8 cellular contexts compared by ENCODE assay signal in the genomic region with DNA sequence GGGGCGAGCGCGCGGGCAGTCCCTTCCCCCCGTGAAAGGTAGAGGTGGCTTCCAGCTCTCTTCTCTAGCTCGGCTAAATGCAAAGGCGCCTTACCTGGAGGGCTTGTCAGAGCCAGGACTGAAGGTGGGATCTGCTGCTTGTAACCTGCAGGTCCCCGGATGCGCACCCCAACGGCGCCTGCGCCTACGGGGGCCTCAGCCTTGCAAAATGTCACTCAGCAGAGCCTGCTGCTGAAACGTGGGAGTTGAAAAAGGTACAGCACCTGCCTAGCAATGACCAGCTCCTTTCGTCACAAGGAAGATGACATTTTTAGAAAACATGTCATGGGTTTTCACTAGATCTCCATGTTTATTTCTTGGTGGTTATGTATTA. TPM values are rescaled to one million over a fixed set of nuclear protein-coding genes. Genes with fewer than 3 reads are reported as not detected.
A peak's percentile ranks its signal among the peaks of the same experiment; 100 is the strongest.
DNase-seq lines count a peak whose midpoint lies in the region; ATAC-seq, FAIRE-seq and TF ChIP-seq lines count a peak whose summit lies in the region.

No MANE protein-coding gene starts in this region.

- peak overlapping the region; percentile 97 for H3K4me3 ChIP-seq in SK-N-MC
- H3K4me3 ChIP-seq in hepatocyte, result peak overlapping the region; percentile 23
- H3K4me3 ChIP-seq in skeletal muscle cell (ENCODE audit: low read depth, low read length), result peak overlapping the region; percentile 96

- peak overlapping the region; percentile 72 for H3K4me2 ChIP-seq in hepatocyte

- H3K36me3 ChIP-seq in SK-N-MC (ENCODE audit: insufficient read depth, low read length) (no peaks in the 10 kb centered on the region), hepatocyte (replicated peaks; ENCODE audit: insufficient read depth, low read depth) (no peaks in the 10 kb centered on the region)

- no peaks in the 10 kb centered on the region for H3K9me3 ChIP-seq in SK-N-MC (ENCODE audit: low read depth, low read length)
- no peaks in the 10 kb centered on the region for H3K9me3 ChIP-seq in hepatocyte (ENCODE audit: low read depth)

- WGBS in hepatocyte (ENCODE audit: low lambda C conversion rate, missing lambda C conversion rate), result 0% methylated on average over 14 of the region's 15 CpGs

- H3K27me3 Mint-ChIP-seq in activated naive CD8-positive, alpha-beta T cell treated with anti-CD3 and anti-CD28 coated beads, Interleukin-2, amount 10 ng/mL, durations not matched to agents 7 days and 5 days, result no peaks in the 10 kb centered on the region

- H2AFZ ChIP-seq in hepatocyte, result peak overlapping the region; percentile 51

- H3K9ac ChIP-seq in SK-N-MC (ENCODE audit: insufficient read length), result peak overlapping the region; percentile 79

- DNase-seq in DMS153 treated with DMSO at 0.1 percent for 48 hours (lab: John Stamatoyannopoulos, UW; ENCODE audit: unreplicated experiment), result peak; percentile 56
- peak; percentile 51 for DNase-seq in HTR-8/SVneo (ENCODE audit: insufficient read length, low spot score)
- no peak for DNase-seq in SK-N-MC (ENCODE audit: low read depth, low spot score)
- DNase-seq in activated naive CD8-positive, alpha-beta T cell treated with anti-CD3 and anti-CD28 coated beads, Interleukin-2, amount 10 ng/mL, durations not matched to agents 7 days and 5 days, result peak; percentile 74
- peak; percentile 83 for DNase-seq in hepatocyte (ENCODE audit: low spot score)
- no peak for DNase-seq in skeletal muscle cell (ENCODE audit: low read depth)
- no peak for DNase-seq in globus pallidus (ENCODE audit: low spot score)

- peaks cover 29% of the 10 kb centered on the region for H3K4me1 Mint-ChIP-seq in activated naive CD8-positive, alpha-beta T cell treated with anti-CD3 and anti-CD28 coated beads, Interleukin-2, amount 10 ng/mL, durations not matched to agents 7 days and 5 days

- H3K9me2 ChIP-seq in hepatocyte (replicated peaks; ENCODE audit: insufficient read depth), result no peaks in the 10 kb centered on the region

- peak overlapping the region; percentile 95 for H3K27ac Mint-ChIP-seq in activated naive CD8-positive, alpha-beta T cell treated with anti-CD3 and anti-CD28 coated beads, Interleukin-2, amount 10 ng/mL, durations not matched to agents 7 days and 5 days

- H3K36me3 Mint-ChIP-seq in activated naive CD8-positive, alpha-beta T cell treated with anti-CD3 and anti-CD28 coated beads, Interleukin-2, amount 10 ng/mL, durations not matched to agents 7 days and 5 days, result peaks cover 10% of the 10 kb centered on the region

- ATAC-seq in GM21390 (IDR thresholded peaks at IDR 0.05; ENCODE audit: unreplicated experiment), result peak; percentile 33
- peak; percentile 24 for ATAC-seq in activated naive CD8-positive, alpha-beta T cell treated with anti-CD3 and anti-CD28 coated beads, Interleukin-2, amount 10 ng/mL, durations not matched to agents 7 days and 5 days (ENCODE audit: low read depth)

- no peaks in the 10 kb centered on the region for H4K20me1 ChIP-seq in hepatocyte (ENCODE audit: insufficient read depth, poor library complexity, severe bottlenecking)

- no peaks in the 10 kb centered on the region for H3K9me3 Mint-ChIP-seq in activated naive CD8-positive, alpha-beta T cell treated with anti-CD3 and anti-CD28 coated beads, Interleukin-2, amount 10 ng/mL, durations not matched to agents 7 days and 5 days

- POLR2A ChIA-PET in activated naive CD8-positive, alpha-beta T cell treated with anti-CD3 and anti-CD28 coated beads, Interleukin-2, amount 10 ng/mL, durations not matched to agents 7 days and 5 days (lab: Charles Lee), result interaction anchor here (0.6 to 6.3 kb wide), 13 partner anchors 8 to 1130 kb away, joined by 3 to 56 read pairs (median 6); partner anchors contain the start of genes C4orf33, JADE1, LARP1B and PGRMC2

- H3K4me3 Mint-ChIP-seq in activated naive CD8-positive, alpha-beta T cell treated with anti-CD3 and anti-CD28 coated beads, Interleukin-2, amount 10 ng/mL, durations not matched to agents 7 days and 5 days, result peak overlapping the region; percentile 93

- TF ChIP-seq CTCF in hepatocyte (IDR thresholded peaks at IDR 0.05; ENCODE audit: poor library complexity), result no peak

- peaks cover 73% of the 10 kb centered on the region for H3K79me2 ChIP-seq in hepatocyte

- FAIRE-seq in HTR-8/SVneo (lab: Jason Lieb, UNC), result no peak

- H3K27me3 ChIP-seq in hepatocyte, result no peaks in the 10 kb centered on the region

- peaks cover 3% of the 10 kb centered on the region for H3K4me1 ChIP-seq in hepatocyte (ENCODE audit: insufficient read depth)

- no peak overlapping the region for H3K27ac ChIP-seq in SK-N-MC
- peak overlapping the region; percentile 94 for H3K27ac ChIP-seq in hepatocyte

RNA-seq across cellular contexts. Expression of gene ABHD18, which starts 0.6 kb away (rescaled TPM):
- total RNA-seq in activated naive CD8-positive, alpha-beta T cell treated with anti-CD3 and anti-CD28 coated beads, Interleukin-2, amount 10 ng/mL, durations not matched to agents 7 days and 5 days, result 10 to 100 TPM; 23.3 to 27.4 TPM
- 9.0 and 14.4 TPM in 2 replicates for total RNA-seq in hepatocyte
- 6.8 and 8.6 TPM in 2 replicates for polyA plus RNA-seq in hepatocyte

RNA-seq across cellular contexts. Expression of gene MFSD8, which starts 0.8 kb away (rescaled TPM):
- 10 to 100 TPM; 27.4 to 28.5 TPM for total RNA-seq in activated naive CD8-positive, alpha-beta T cell treated with anti-CD3 and anti-CD28 coated beads, Interleukin-2, amount 10 ng/mL, durations not matched to agents 7 days and 5 days
- 30.1 TPM in 2 replicates for total RNA-seq in hepatocyte
- polyA plus RNA-seq in hepatocyte, result 12.8 and 17.0 TPM in 2 replicates

Comparison
In these comparisons a context has a peak if more than half of its experiments do, and no peak if none do; other contexts are left out.
1. DNase-seq: peak in DMS153 treated with DMSO at 0.1 percent for 48 hours (single experiment), HTR-8/SVneo (single experiment), activated naive CD8-positive, alpha-beta T cell treated with anti-CD3 and anti-CD28 coated beads, Interleukin-2, amount 10 ng/mL, durations not matched to agents 7 days and 5 days (single experiment) and hepatocyte (single experiment); none in SK-N-MC (single experiment), skeletal muscle cell (single experiment) and globus pallidus (single experiment).
2. H3K4me3 ChIP-seq: peak in every context shown above with its lines; median percentile 97 in SK-N-MC; 96 in skeletal muscle cell; 23 in hepatocyte.